ENCODE assay signal across 1 cellular context in genomic region chr1:3717715-3718601, GRCh38.
TF ChIP-seq lines count a peak whose summit lies in the region.

No MANE protein-coding gene starts in this region.

TF ChIP-seq in HepG2, 621 proteins besides CTCF, POLR2A, EP300 and RAD21 (continued from another document):
- TF ChIP-seq KLF6 (CRISPR knock-in tag; IDR thresholded peaks at IDR 0.05) (peak; percentile 83; the same call in 1 of the 2 replicates), ZNF788 (CRISPR knock-in tag; IDR thresholded peaks at IDR 0.05; ENCODE audit: borderline replicate concordance) (0 out of 2 replicates have a peak, but pooled peaks have one; percentile 62), FOXA3 (CRISPR knock-in tag; IDR thresholded peaks at IDR 0.05) (no peak), ZNF446 (CRISPR knock-in tag; IDR thresholded peaks at IDR 0.05) (no peak; the same call in 1 of the 2 replicates), CENPT (CRISPR knock-in tag; IDR thresholded peaks at IDR 0.05; ENCODE audit: low read depth) (peak; percentile 33; the same call in 1 of the 2 replicates), ZNF263 (CRISPR knock-in tag; IDR thresholded peaks at IDR 0.05) (peak; percentile 97), CBX5 (CRISPR knock-in tag; IDR thresholded peaks at IDR 0.05; ENCODE audit: borderline replicate concordance) (no peak), ISL2 (CRISPR knock-in tag; IDR thresholded peaks at IDR 0.05) (0 out of 2 replicates have a peak, but pooled peaks have one; percentile 15), SMYD3 (CRISPR knock-in tag; IDR thresholded peaks at IDR 0.05) (no peak), ZBTB46 (CRISPR knock-in tag; IDR thresholded peaks at IDR 0.05; ENCODE audit: borderline replicate concordance) (no peak), BRCA1 (CRISPR knock-in tag; IDR thresholded peaks at IDR 0.05) (no peak), KMT2B (CRISPR knock-in tag; IDR thresholded peaks at IDR 0.05) (0 out of 2 replicates have a peak, but pooled peaks have one; percentile 32), TFAP4 (IDR thresholded peaks at IDR 0.05; ENCODE audit: borderline replicate concordance, low read depth) (no peak), ZNF558 (CRISPR knock-in tag; IDR thresholded peaks at IDR 0.05; ENCODE audit: borderline replicate concordance) (peak; percentile 77; the same call in 1 of the 2 replicates), ZNF891 (CRISPR knock-in tag; IDR thresholded peaks at IDR 0.05) (no peak), SP2 (CRISPR knock-in tag; IDR thresholded peaks at IDR 0.05) (no peak), U2AF1 (optimal IDR thresholded peaks at IDR 0.05; ENCODE audit: low read depth, low read length) (no peak), ZNF790 (CRISPR knock-in tag; IDR thresholded peaks at IDR 0.05; ENCODE audit: borderline replicate concordance) (peak; percentile 53; the same call in 1 of the 2 replicates), FOSL1 (CRISPR knock-in tag; IDR thresholded peaks at IDR 0.05; ENCODE audit: borderline replicate concordance) (no peak), NCOA1 (CRISPR knock-in tag; IDR thresholded peaks at IDR 0.05) (peak; percentile 57; the same call in 1 of the 2 replicates), GPBP1L1 (CRISPR knock-in tag; IDR thresholded peaks at IDR 0.05) (no peak), HDAC1 (CRISPR knock-in tag; IDR thresholded peaks at IDR 0.05) (peak; percentile 68), BORCS8-MEF2B (CRISPR knock-in tag; IDR thresholded peaks at IDR 0.05) (peak; percentile 72; the same call in 1 of the 2 replicates), ZNF225 (CRISPR knock-in tag; IDR thresholded peaks at IDR 0.05) (no peak), ZNF749 (CRISPR knock-in tag; IDR thresholded peaks at IDR 0.05; ENCODE audit: borderline replicate concordance) (peak; percentile 58; the same call in 1 of the 2 replicates), NRL (CRISPR knock-in tag; IDR thresholded peaks at IDR 0.05; ENCODE audit: borderline replicate concordance) (0 out of 2 replicates have a peak, but pooled peaks have one; percentile 21), IRX3 (CRISPR knock-in tag; IDR thresholded peaks at IDR 0.05; ENCODE audit: borderline replicate concordance, low read depth) (peak; percentile 64; the same call in 1 of the 2 replicates), MXD4 (CRISPR knock-in tag; IDR thresholded peaks at IDR 0.05) (no peak), NFKB2 (CRISPR knock-in tag; IDR thresholded peaks at IDR 0.05; ENCODE audit: borderline replicate concordance) (peak; percentile 57; the same call in 1 of the 2 replicates), ZNF850 (CRISPR knock-in tag; conservative IDR thresholded peaks at IDR 0.05) (no peak), SALL2 (CRISPR knock-in tag; IDR thresholded peaks at IDR 0.05) (no peak), MLX (CRISPR knock-in tag; IDR thresholded peaks at IDR 0.05) (no peak), ATF7-NPFF (CRISPR knock-in tag; IDR thresholded peaks at IDR 0.05; ENCODE audit: low read depth) (peak; percentile 52; the same call in 1 of the 2 replicates), ZNF792 (CRISPR knock-in tag; IDR thresholded peaks at IDR 0.05) (0 out of 2 replicates have a peak, but pooled peaks have one; percentile 32), HNRNPL (IDR thresholded peaks at IDR 0.05; ENCODE audit: low read depth, low read length) (0 out of 2 replicates have a peak, but pooled peaks have one; percentile 31), ZNF557 (CRISPR knock-in tag; IDR thresholded peaks at IDR 0.05) (no peak), MLXIP (CRISPR knock-in tag; IDR thresholded peaks at IDR 0.05; ENCODE audit: borderline replicate concordance) (no peak), SAP130 (CRISPR knock-in tag; IDR thresholded peaks at IDR 0.05; ENCODE audit: low read depth) (peak; percentile 57; the same call in 1 of the 2 replicates), ARID5B (CRISPR knock-in tag; IDR thresholded peaks at IDR 0.05) (no peak; the same call in 1 of the 2 replicates), SNAPC5 (CRISPR knock-in tag; IDR thresholded peaks at IDR 0.05; ENCODE audit: borderline replicate concordance) (no peak), SOX6 (IDR thresholded peaks at IDR 0.05) (no peak), SOX6 (CRISPR knock-in tag; IDR thresholded peaks at IDR 0.05) (no peak), ZBTB21 (CRISPR knock-in tag; IDR thresholded peaks at IDR 0.05) (no peak), ZNF292 (CRISPR knock-in tag; IDR thresholded peaks at IDR 0.05; ENCODE audit: borderline replicate concordance, low read depth) (no peak)
- TF ChIP-seq, protein P1, sequence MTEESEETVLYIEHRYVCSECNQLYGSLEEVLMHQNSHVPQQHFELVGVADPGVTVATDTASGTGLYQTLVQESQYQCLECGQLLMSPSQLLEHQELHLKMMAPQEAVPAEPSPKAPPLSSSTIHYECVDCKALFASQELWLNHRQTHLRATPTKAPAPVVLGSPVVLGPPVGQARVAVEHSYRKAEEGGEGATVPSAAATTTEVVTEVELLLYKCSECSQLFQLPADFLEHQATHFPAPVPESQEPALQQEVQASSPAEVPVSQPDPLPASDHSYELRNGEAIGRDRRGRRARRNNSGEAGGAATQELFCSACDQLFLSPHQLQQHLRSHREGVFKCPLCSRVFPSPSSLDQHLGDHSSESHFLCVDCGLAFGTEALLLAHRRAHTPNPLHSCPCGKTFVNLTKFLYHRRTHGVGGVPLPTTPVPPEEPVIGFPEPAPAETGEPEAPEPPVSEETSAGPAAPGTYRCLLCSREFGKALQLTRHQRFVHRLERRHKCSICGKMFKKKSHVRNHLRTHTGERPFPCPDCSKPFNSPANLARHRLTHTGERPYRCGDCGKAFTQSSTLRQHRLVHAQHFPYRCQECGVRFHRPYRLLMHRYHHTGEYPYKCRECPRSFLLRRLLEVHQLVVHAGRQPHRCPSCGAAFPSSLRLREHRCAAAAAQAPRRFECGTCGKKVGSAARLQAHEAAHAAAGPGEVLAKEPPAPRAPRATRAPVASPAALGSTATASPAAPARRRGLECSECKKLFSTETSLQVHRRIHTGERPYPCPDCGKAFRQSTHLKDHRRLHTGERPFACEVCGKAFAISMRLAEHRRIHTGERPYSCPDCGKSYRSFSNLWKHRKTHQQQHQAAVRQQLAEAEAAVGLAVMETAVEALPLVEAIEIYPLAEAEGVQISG (CRISPR knock-in tag; IDR thresholded peaks at IDR 0.05), result no peak
- TF ChIP-seq, protein P2, sequence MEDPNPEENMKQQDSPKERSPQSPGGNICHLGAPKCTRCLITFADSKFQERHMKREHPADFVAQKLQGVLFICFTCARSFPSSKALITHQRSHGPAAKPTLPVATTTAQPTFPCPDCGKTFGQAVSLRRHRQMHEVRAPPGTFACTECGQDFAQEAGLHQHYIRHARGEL (CRISPR knock-in tag; IDR thresholded peaks at IDR 0.05), result no peak
- TF ChIP-seq, protein P3, sequence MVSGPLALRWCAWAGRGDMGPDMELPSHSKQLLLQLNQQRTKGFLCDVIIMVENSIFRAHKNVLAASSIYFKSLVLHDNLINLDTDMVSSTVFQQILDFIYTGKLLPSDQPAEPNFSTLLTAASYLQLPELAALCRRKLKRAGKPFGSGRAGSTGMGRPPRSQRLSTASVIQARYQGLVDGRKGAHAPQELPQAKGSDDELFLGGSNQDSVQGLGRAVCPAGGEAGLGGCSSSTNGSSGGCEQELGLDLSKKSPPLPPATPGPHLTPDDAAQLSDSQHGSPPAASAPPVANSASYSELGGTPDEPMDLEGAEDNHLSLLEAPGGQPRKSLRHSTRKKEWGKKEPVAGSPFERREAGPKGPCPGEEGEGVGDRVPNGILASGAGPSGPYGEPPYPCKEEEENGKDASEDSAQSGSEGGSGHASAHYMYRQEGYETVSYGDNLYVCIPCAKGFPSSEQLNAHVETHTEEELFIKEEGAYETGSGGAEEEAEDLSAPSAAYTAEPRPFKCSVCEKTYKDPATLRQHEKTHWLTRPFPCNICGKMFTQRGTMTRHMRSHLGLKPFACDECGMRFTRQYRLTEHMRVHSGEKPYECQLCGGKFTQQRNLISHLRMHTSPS (CRISPR knock-in tag; IDR thresholded peaks at IDR 0.05; ENCODE audit: low read depth), result no peak
- TF ChIP-seq, protein P4, sequence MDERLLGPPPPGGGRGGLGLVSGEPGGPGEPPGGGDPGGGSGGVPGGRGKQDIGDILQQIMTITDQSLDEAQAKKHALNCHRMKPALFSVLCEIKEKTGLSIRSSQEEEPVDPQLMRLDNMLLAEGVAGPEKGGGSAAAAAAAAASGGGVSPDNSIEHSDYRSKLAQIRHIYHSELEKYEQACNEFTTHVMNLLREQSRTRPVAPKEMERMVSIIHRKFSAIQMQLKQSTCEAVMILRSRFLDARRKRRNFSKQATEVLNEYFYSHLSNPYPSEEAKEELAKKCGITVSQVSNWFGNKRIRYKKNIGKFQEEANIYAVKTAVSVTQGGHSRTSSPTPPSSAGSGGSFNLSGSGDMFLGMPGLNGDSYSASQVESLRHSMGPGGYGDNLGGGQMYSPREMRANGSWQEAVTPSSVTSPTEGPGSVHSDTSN (CRISPR knock-in tag; IDR thresholded peaks at IDR 0.05), result no peak
TF ChIP-seq in HepG2: peak in this region for 120.
